ENCODE assay signal across 19 cellular contexts in genomic region chr1:53651356-53651755, GRCh38.
DNase-seq lines count a peak whose midpoint lies in the region; ATAC-seq and TF ChIP-seq lines count a peak whose summit lies in the region.
"Had no signal": no experiment of that assay in that cellular context is flagged by ENCODE, and none has a peak within 500 bp of the region (broad histone marks: within the 10 kb centered on the region; RNA-seq: fewer than 3 reads in every experiment).

No MANE protein-coding gene starts in this region.

- WGBS in aorta, 2 donors, result 77 to 90% methylated on average over 1 of the region's 1 CpG

- H3K36me3 Mint-ChIP-seq in chondrocyte (ENCODE audit: low read depth), result peaks cover 2% of the 10 kb centered on the region
- H3K36me3 Mint-ChIP-seq: CD4-positive, CD25-positive, alpha-beta regulatory T cell; CD8-positive, alpha-beta memory T cell had no signal

- intact Hi-C loops in sciatic nerve (cut with DNase I), result no loop called here
- intact Hi-C loops in aorta (cut with DNase I), result no loop called here

- no peak overlapping the region for H3K27ac Mint-ChIP-seq in chondrocyte (ENCODE audit: unreplicated experiment)
- H3K27ac Mint-ChIP-seq: CD4-positive, CD25-positive, alpha-beta regulatory T cell; CD8-positive, alpha-beta memory T cell; H9 had no signal

- H3K27me3 ChIP-seq in RWPE2 (ENCODE audit: insufficient read depth, poor library complexity, severe bottlenecking), result peaks cover 2% of the 10 kb centered on the region
- no peaks in the 10 kb centered on the region for H3K27me3 ChIP-seq in aorta (ENCODE audit: control insufficient read depth in 1 of 2, insufficient read depth in 2 of 2, low read length in 1 of 2)
- H3K27me3 ChIP-seq: BE2C had no signal

- ATAC-seq in RWPE2 (ENCODE audit: low read depth) (no peak), sciatic nerve (no peak), aorta (ENCODE audit: low FRiP score) (no peak), GM19452 (IDR thresholded peaks at IDR 0.05; ENCODE audit: unreplicated experiment) (no peak)
- ATAC-seq: GM12878 had no signal

- H3K36me3 ChIP-seq in RWPE2 (ENCODE audit: low read depth) (no peaks in the 10 kb centered on the region), aorta (ENCODE audit: control insufficient read depth in 1 of 2, insufficient read depth in 2 of 2, low read length in 1 of 2) (no peaks in the 10 kb centered on the region)
- H3K36me3 ChIP-seq: BE2C had no signal

- peaks cover 44% of the 10 kb centered on the region for H3K4me1 Mint-ChIP-seq in chondrocyte (ENCODE audit: low read depth)
- H3K4me1 Mint-ChIP-seq: CD4-positive, CD25-positive, alpha-beta regulatory T cell; CD8-positive, alpha-beta memory T cell had no signal

- POLR2A ChIA-PET in HEK293T (lab: Yijun Ruan, JAX), result no interaction called here

- H3K4me1 ChIP-seq in RWPE2 (ENCODE audit: insufficient read depth, poor library complexity, severe bottlenecking) (no peaks in the 10 kb centered on the region), aorta (ENCODE audit: control insufficient read depth in 1 of 2, insufficient read depth in 2 of 2, low read length in 2 of 2) (no peaks in the 10 kb centered on the region)
- H3K4me1 ChIP-seq: BE2C had no signal

- no peaks in the 10 kb centered on the region for H3K9me3 Mint-ChIP-seq in chondrocyte (ENCODE audit: low read depth)
- H3K9me3 Mint-ChIP-seq: CD4-positive, CD25-positive, alpha-beta regulatory T cell; CD8-positive, alpha-beta memory T cell; H9 had no signal

- no peaks in the 10 kb centered on the region for H3K27me3 Mint-ChIP-seq in chondrocyte (ENCODE audit: low read depth)

- CTCF ChIA-PET in HEK293T (lab: Yijun Ruan, JAX), result no interaction called here

- TF ChIP-seq CTCF in RWPE2 (IDR thresholded peaks at IDR 0.05; ENCODE audit: poor library complexity, severe bottlenecking), result no peak
- TF ChIP-seq CTCF in chondrocyte (IDR thresholded peaks at IDR 0.05), result no peak

- DNase-seq in RWPE2 (ENCODE audit: low spot score) (peak; percentile 8), chondrocyte (ENCODE audit: low spot score) (peak; percentile 29), sciatic nerve (ENCODE audit: low spot score) (peak; percentile 14), aorta (peak; percentile 10 to 25), HEK293T (ENCODE audit: extremely low spot score) (no peak)
- DNase-seq: ACHN; BE2C; C1 segment of cervical spinal cord; CD4-positive, CD25-positive, alpha-beta regulatory T cell; CD8-positive, alpha-beta memory T cell; COR-L47; DMS 273 treated with DMSO at 0.1 percent for 48 hours; DMS53; DND-41; EL; H9; IMR-90 had no signal

- no peak overlapping the region for H3K4me3 ChIP-seq in RWPE2 (ENCODE audit: severe bottlenecking)
- H3K4me3 ChIP-seq in aorta (ENCODE audit: low read length in 2 of 2), result no peak overlapping the region
- H3K4me3 ChIP-seq: GM12878 had no signal

- no peak overlapping the region for H3K4me3 Mint-ChIP-seq in chondrocyte (ENCODE audit: unreplicated experiment)
- H3K4me3 Mint-ChIP-seq: CD4-positive, CD25-positive, alpha-beta regulatory T cell; CD8-positive, alpha-beta memory T cell; H9 had no signal

- H3K27ac ChIP-seq in RWPE2 (ENCODE audit: poor library complexity, severe bottlenecking) (no peak overlapping the region), aorta (ENCODE audit: low read depth in 1 of 2, low read length in 2 of 2) (no peak overlapping the region)

- H3K9me3 ChIP-seq in RWPE2 (ENCODE audit: severe bottlenecking), result no peaks in the 10 kb centered on the region
- no peaks in the 10 kb centered on the region for H3K9me3 ChIP-seq in aorta (ENCODE audit: control insufficient read depth, low read length)
- H3K9me3 ChIP-seq: BE2C had no signal

TF ChIP-seq in HEK293T, 16 proteins besides CTCF, POLR2A, EP300 and RAD21:
- no peak for TF ChIP-seq CTBP1 (IDR thresholded peaks at IDR 0.05; ENCODE audit: borderline replicate concordance)
- no peak for TF ChIP-seq PKNOX1 (IDR thresholded peaks at IDR 0.05)
- TF ChIP-seq SP1 (IDR thresholded peaks at IDR 0.05), result no peak
- no peak for TF ChIP-seq BHLHE40 (IDR thresholded peaks at IDR 0.05; ENCODE audit: borderline replicate concordance)
- TF ChIP-seq NFRKB (IDR thresholded peaks at IDR 0.05), result no peak
- no peak for TF ChIP-seq HDGF (IDR thresholded peaks at IDR 0.05; ENCODE audit: borderline replicate concordance)
- TF ChIP-seq TARDBP (IDR thresholded peaks at IDR 0.05), result no peak
- no peak for TF ChIP-seq SUZ12 (IDR thresholded peaks at IDR 0.05)
- no peak for TF ChIP-seq ZNF384 (IDR thresholded peaks at IDR 0.05)
- no peak for TF ChIP-seq FOXK2 (IDR thresholded peaks at IDR 0.05)
- TF ChIP-seq FOXA1 (IDR thresholded peaks at IDR 0.05), result no peak
- no peak for TF ChIP-seq LEF1 (IDR thresholded peaks at IDR 0.05; ENCODE audit: borderline replicate concordance)
- no peak for TF ChIP-seq L3MBTL2 (conservative IDR thresholded peaks at IDR 0.05)
- no peak for TF ChIP-seq FOXM1 (IDR thresholded peaks at IDR 0.05; ENCODE audit: borderline replicate concordance)
